1 cellular context compared by ENCODE assay signal in genomic region chr13:101092985-101093384, GRCh38.
TF ChIP-seq lines count a peak whose summit lies in the region.

No MANE protein-coding gene starts in this region.

TF ChIP-seq in HepG2, 621 proteins besides CTCF, POLR2A, EP300 and RAD21 (continued from another document):
- TF ChIP-seq ZNF143 (CRISPR knock-in tag; IDR thresholded peaks at IDR 0.05), result no peak
- TF ChIP-seq ARNTL (CRISPR knock-in tag; IDR thresholded peaks at IDR 0.05), result no peak
- no peak for TF ChIP-seq ZNF670 (CRISPR knock-in tag; IDR thresholded peaks at IDR 0.05; ENCODE audit: borderline replicate concordance)
- no peak for TF ChIP-seq ZNF17 (CRISPR knock-in tag; IDR thresholded peaks at IDR 0.05)
- TF ChIP-seq ZBTB34 (CRISPR knock-in tag; IDR thresholded peaks at IDR 0.05), result no peak
- TF ChIP-seq IRX3 (CRISPR knock-in tag; IDR thresholded peaks at IDR 0.05; ENCODE audit: borderline replicate concordance, low read depth), result no peak
- TF ChIP-seq ZNF547 (CRISPR knock-in tag; IDR thresholded peaks at IDR 0.05), result no peak
- TF ChIP-seq SATB2 (CRISPR knock-in tag; IDR thresholded peaks at IDR 0.05), result no peak
- TF ChIP-seq ZNF577 (CRISPR knock-in tag; IDR thresholded peaks at IDR 0.05; ENCODE audit: borderline replicate concordance, low read depth), result no peak
- TF ChIP-seq MXD4 (CRISPR knock-in tag; IDR thresholded peaks at IDR 0.05), result no peak
- TF ChIP-seq SMAD1 (CRISPR knock-in tag; IDR thresholded peaks at IDR 0.05; ENCODE audit: borderline replicate concordance, low read depth), result no peak
- no peak for TF ChIP-seq NFAT5 (CRISPR knock-in tag; IDR thresholded peaks at IDR 0.05)
- TF ChIP-seq DPF2 (CRISPR knock-in tag; IDR thresholded peaks at IDR 0.05; ENCODE audit: borderline replicate concordance, low read depth), result no peak
